Comparison of ENCODE assay signal across 31 cellular contexts in the genomic region with DNA sequence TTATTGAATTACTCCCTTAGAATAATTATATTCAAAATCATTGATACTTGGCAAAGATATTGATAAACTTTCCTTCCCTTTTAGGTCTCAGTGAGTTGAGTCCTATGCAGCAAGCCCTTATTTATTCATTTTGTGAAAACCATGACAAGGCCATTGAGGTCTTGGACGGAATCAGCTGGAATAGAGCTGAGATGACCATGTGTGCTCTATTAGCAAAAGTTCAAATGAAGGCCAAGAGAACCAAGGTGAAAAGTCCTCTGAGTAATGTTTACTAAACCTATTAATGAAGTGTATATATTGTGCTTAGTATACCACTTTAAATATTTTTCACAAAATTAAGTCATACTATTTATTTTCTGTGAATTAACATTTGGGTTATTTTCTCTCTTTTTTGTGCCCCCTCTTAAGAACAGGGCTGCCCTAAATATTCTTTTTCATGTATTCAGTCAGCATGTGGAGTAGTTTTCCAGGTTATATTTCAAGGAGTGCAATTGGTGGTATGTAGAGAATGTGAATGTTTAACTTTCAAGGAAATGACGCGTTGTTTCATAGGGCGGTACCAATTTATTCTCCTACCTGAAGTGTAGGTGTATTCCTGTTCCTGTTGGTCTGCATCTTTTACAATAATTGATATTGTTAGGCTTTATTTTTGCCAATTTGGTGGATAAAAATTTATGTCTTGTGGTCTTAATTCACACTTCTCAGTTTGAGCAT.
"Had no signal": no experiment of that assay in that cellular context is flagged by ENCODE, and none has a peak within 500 bp of the region (broad histone marks: within the 10 kb centered on the region; RNA-seq: fewer than 3 reads in every experiment).

No MANE protein-coding gene starts in this region.

- H3K4me3 Mint-ChIP-seq: naive B cell; naive thymus-derived CD8-positive, alpha-beta T cell; natural killer cell treated with Interleukin-12 subunit alpha and Interleukin-12 subunit beta and Interleukin-15 and Interleukin-18, amount 100 ng/mL, for 72 hours; nephron progenitor cell; neural crest cell; stimulated activated naive B cell treated with anti-CD40 and anti-IgM and Interleukin-4, amounts not matched to agents 10 μg/mL and 1 μg/mL and 100 μg/mL, for 72 hours; stimulated activated naive CD8-positive, alpha-beta T cell treated with anti-CD3 and anti-CD28 coated beads, Interleukin-15, Interleukin-2, amounts not matched to agents 100 ng/mL and 50 ng/mL, for 24 hours had no signal

- H3K9me3 ChIP-seq: neutrophil, ovary, psoas muscle, spleen, stomach, thoracic aorta, thyroid gland, transverse colon, upper lobe of right lung, uterus had no signal

- H3K79me2 ChIP-seq: parathyroid adenoma had no signal

- DNase-seq: naive B cell; naive thymus-derived CD8-positive, alpha-beta T cell; nephron progenitor cell; nucleus accumbens; ovary; posterior cingulate gyrus; psoas muscle; right cardiac atrium; spleen; stimulated activated CD4-positive, alpha-beta T cell treated with anti-CD3 and anti-CD28 coated beads, Interleukin-12 subunit alpha, Interleukin-12 subunit beta, amount 100 ng/mL, for 4 hours; stimulated activated CD4-positive, alpha-beta T cell treated with anti-CD3 and anti-CD28 coated beads, Interleukin-1b, Interleukin-23, amount 100 ng/mL, for 48 hours; stimulated activated CD4-positive, alpha-beta T cell treated with anti-CD3 and anti-CD28 coated beads, Interleukin-4, amount 100 ng/mL, for 1 hour; stimulated activated CD4-positive, alpha-beta T cell treated with anti-CD3 and anti-CD28 coated beads, Interleukin-4, amount 100 ng/mL, for 4 hours; stimulated activated CD8-positive, alpha-beta memory T cell treated with anti-CD3 and anti-CD28 coated beads, Interleukin-4, amount 100 ng/mL, for 48 hours; stimulated activated naive B cell treated with anti-CD40 and anti-IgM and Interleukin-4, amounts not matched to agents 10 μg/mL and 1 μg/mL and 100 μg/mL, for 72 hours; stimulated activated naive CD4-positive, alpha-beta T cell treated with Interleukin-2 at 50 U/mL for 16 hours; stomach; thyroid gland; transverse colon; upper lobe of right lung; uterus had no signal

- H3K4me2 ChIP-seq: smooth muscle cell had no signal

- H3K4me3 ChIP-seq: ovary, psoas muscle, skin epidermis, smooth muscle cell, spleen, stomach, thoracic aorta, thyroid gland, transverse colon, upper lobe of right lung, uterus had no signal

- H3K9me3 Mint-ChIP-seq: nephron progenitor cell; neural crest cell; stimulated activated naive B cell treated with anti-CD40 and anti-IgM and Interleukin-4, amounts not matched to agents 10 μg/mL and 1 μg/mL and 100 μg/mL, for 72 hours had no signal

- H3K4me1 Mint-ChIP-seq: naive B cell; naive thymus-derived CD8-positive, alpha-beta T cell; nephron progenitor cell; neural crest cell; stimulated activated naive B cell treated with anti-CD40 and anti-IgM and Interleukin-4, amounts not matched to agents 10 μg/mL and 1 μg/mL and 100 μg/mL, for 72 hours had no signal

- H3K27ac ChIP-seq: neutrophil, ovary, parathyroid adenoma, psoas muscle, skin epidermis, spleen, stomach, thoracic aorta, thyroid gland, transverse colon, upper lobe of right lung, uterus had no signal

- H3K36me3 ChIP-seq: neutrophil, ovary, spleen, stomach, thoracic aorta, thyroid gland, transverse colon, upper lobe of right lung, uterus had no signal

- H3K27me3 Mint-ChIP-seq: naive B cell; natural killer cell treated with Interleukin-12 subunit alpha and Interleukin-12 subunit beta and Interleukin-15 and Interleukin-18, amount 100 ng/mL, for 72 hours; progenitor cell of endocrine pancreas; stimulated activated naive B cell treated with anti-CD40 and anti-IgM and Interleukin-4, amounts not matched to agents 10 μg/mL and 1 μg/mL and 100 μg/mL, for 72 hours had no signal

- H3K27me3 ChIP-seq: neutrophil, ovary, spleen, stomach, thyroid gland, transverse colon, upper lobe of right lung, uterus had no signal

- H3K4me1 ChIP-seq: parathyroid adenoma, psoas muscle, spleen, stomach, thyroid gland, transverse colon, upper lobe of right lung, uterus had no signal

- H3K27ac Mint-ChIP-seq: naive B cell; naive thymus-derived CD8-positive, alpha-beta T cell; natural killer cell treated with Interleukin-12 subunit alpha and Interleukin-12 subunit beta and Interleukin-15 and Interleukin-18, amount 100 ng/mL, for 72 hours; nephron progenitor cell; progenitor cell of endocrine pancreas; stimulated activated naive B cell treated with anti-CD40 and anti-IgM and Interleukin-4, amounts not matched to agents 10 μg/mL and 1 μg/mL and 100 μg/mL, for 72 hours; stimulated activated naive CD8-positive, alpha-beta T cell treated with anti-CD3 and anti-CD28 coated beads, Interleukin-15, Interleukin-2, amounts not matched to agents 100 ng/mL and 50 ng/mL, for 24 hours had no signal

- H3K9ac ChIP-seq: parathyroid adenoma had no signal

- H2AFZ ChIP-seq: parathyroid adenoma had no signal

- ATAC-seq: naive thymus-derived CD8-positive, alpha-beta T cell; natural killer cell treated with Interleukin-12 subunit alpha and Interleukin-12 subunit beta and Interleukin-15 and Interleukin-18, amount 100 ng/mL, for 72 hours; psoas muscle; right cardiac atrium; sciatic nerve; stimulated activated naive B cell treated with anti-CD40 and anti-IgM and Interleukin-4, amounts not matched to agents 10 μg/mL and 1 μg/mL and 100 μg/mL, for 72 hours; upper lobe of right lung had no signal

- H3K36me3 Mint-ChIP-seq: naive B cell; naive thymus-derived CD8-positive, alpha-beta T cell; natural killer cell treated with Interleukin-12 subunit alpha and Interleukin-12 subunit beta and Interleukin-15 and Interleukin-18, amount 100 ng/mL, for 72 hours had no signal
